Comparison of ENCODE assay signal across 20 cellular contexts in genomic region chr9:108803666-108804065, GRCh38. TPM values are rescaled to one million over a fixed set of nuclear protein-coding genes. Genes with fewer than 3 reads are reported as not detected.
DNase-seq lines count a peak whose midpoint lies in the region; ATAC-seq and TF ChIP-seq lines count a peak whose summit lies in the region.
"Had no signal": no experiment of that assay in that cellular context is flagged by ENCODE, and none has a peak within 500 bp of the region (broad histone marks: within the 10 kb centered on the region; RNA-seq: fewer than 3 reads in every experiment).

No MANE protein-coding gene starts in this region.

- H3K4me3 ChIP-seq in fibroblast of the aortic adventitia (ENCODE audit: low read depth, low read length) = no peak overlapping the region
- no peak overlapping the region for H3K4me3 ChIP-seq in uterus
- no peak overlapping the region for H3K4me3 ChIP-seq in right atrium auricular region
- H3K4me3 ChIP-seq: BLaER1 treated with 17β-estradiol and CSF1 and Interleukin-3, amounts not matched to agents 10 nM and 100 nM; GM23248 had no signal

- H3K27ac ChIP-seq in uterus = peak overlapping the region; percentile 10 to 40
- no peak overlapping the region for H3K27ac ChIP-seq in right atrium auricular region
- H3K27ac ChIP-seq: BLaER1 treated with 17β-estradiol and CSF1 and Interleukin-3, amounts not matched to agents 10 nM and 100 nM; GM23248 had no signal

- H3K27me3 ChIP-seq in uterus (no peaks in the 10 kb centered on the region), right atrium auricular region (no peaks in the 10 kb centered on the region)
- H3K27me3 ChIP-seq: BLaER1 treated with 17β-estradiol and CSF1 and Interleukin-3, amounts not matched to agents 10 nM and 100 nM had no signal

- TF ChIP-seq CTCF in fibroblast of the aortic adventitia (IDR thresholded peaks at IDR 0.05; ENCODE audit: insufficient read depth, low read length) = no peak
- TF ChIP-seq CTCF in uterus (IDR thresholded peaks at IDR 0.05) = no peak
- no peak for TF ChIP-seq CTCF in right atrium auricular region (IDR thresholded peaks at IDR 0.05)

- H3K9me3 ChIP-seq in uterus (no peaks in the 10 kb centered on the region), right atrium auricular region (no peaks in the 10 kb centered on the region)
- H3K9me3 ChIP-seq: BLaER1 treated with 17β-estradiol and CSF1 and Interleukin-3, amounts not matched to agents 10 nM and 100 nM had no signal

- TF ChIP-seq POLR2A in uterus (IDR thresholded peaks at IDR 0.05) = no peak

- intact Hi-C loops in uterus (cut with DNase I; ENCODE audit: low total_unique reads) = no loop called here

- H3K4me1 ChIP-seq in uterus (peaks cover 0 to 5% of the 10 kb centered on the region in 2 donors), right atrium auricular region (peaks cover 0 to 4% of the 10 kb centered on the region in 2 donors)

- H3K36me3 ChIP-seq in uterus (no peaks in the 10 kb centered on the region), right atrium auricular region (no peaks in the 10 kb centered on the region)
- H3K36me3 ChIP-seq: BLaER1 treated with 17β-estradiol and CSF1 and Interleukin-3, amounts not matched to agents 10 nM and 100 nM had no signal

- DNase-seq in fibroblast of the aortic adventitia (ENCODE audit: low read depth) (peak; percentile 14), uterus (no peak), NCI-H1436 treated with DMSO at 0.1 percent for 48 hours (lab: John Stamatoyannopoulos, UW) (no peak), right atrium auricular region (ENCODE audit: low spot score) (no peak), dermis blood vessel endothelial cell (no peak)
- DNase-seq: Calu3; CD8-positive, alpha-beta T cell; DMS79 treated with DMSO at 0.1 percent for 48 hours; GF-D8; H7; HFFc6; KG1 had no signal

- ATAC-seq in GM21529 (IDR thresholded peaks at IDR 0.05; ENCODE audit: unreplicated experiment) = peak; percentile 44
- peak; percentile 81 for ATAC-seq in HG02610 (IDR thresholded peaks at IDR 0.05; ENCODE audit: unreplicated experiment)
- ATAC-seq: CD8-positive, alpha-beta T cell; HCT116 had no signal

RNA-seq across cellular contexts. Expression of gene ACTL7B, which starts 52.1 kb away (rescaled TPM):
- not detected in 2 replicates for total RNA-seq in fibroblast of the aortic adventitia (ENCODE audit: low replicate concordance)
- total RNA-seq in uterus = not detected
- total RNA-seq in right atrium auricular region = not detected
- not detected in 2 replicates for total RNA-seq in dermis blood vessel endothelial cell
- total RNA-seq: A172, B cell, Calu3, GM23248, H7, HFFc6, HT-29 had no signal

RNA-seq across cellular contexts. Expression of gene ACTL7A, which starts 58.4 kb away (rescaled TPM):
- total RNA-seq in fibroblast of the aortic adventitia (ENCODE audit: low replicate concordance) (not detected in 2 replicates), uterus (not detected), right atrium auricular region (not detected), dermis blood vessel endothelial cell (not detected in 2 replicates)
- total RNA-seq: A172; B cell; Calu3; CD8-positive, alpha-beta T cell; GM23248; H7; HFFc6; HT-29 had no signal

Comparison
In these comparisons a context has a peak if more than half of its experiments do, and no peak if none do; other contexts are left out.
1. H3K27ac ChIP-seq: peak in uterus (2 of 2); none in right atrium auricular region (0 of 2).